19 cellular contexts compared by ENCODE assay signal in the genomic region with DNA sequence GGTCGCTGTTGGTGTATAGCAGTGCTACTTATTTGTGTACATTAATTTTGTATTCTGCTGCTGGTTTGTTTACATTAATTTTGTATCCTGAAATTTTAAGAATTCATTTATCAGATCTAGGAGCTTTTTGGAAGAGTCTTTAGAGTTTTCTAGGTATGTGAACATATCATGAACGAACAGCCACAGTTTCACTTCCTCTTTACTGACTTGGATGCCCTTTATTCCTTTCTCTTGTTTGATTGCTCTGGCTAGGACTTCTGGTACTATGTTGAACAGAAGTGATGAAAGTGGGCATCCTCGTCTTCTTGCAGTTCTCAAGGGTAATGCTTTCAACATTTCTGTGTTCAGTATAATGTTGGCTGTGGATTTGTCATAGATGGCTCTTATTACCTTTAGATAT.
"Had no signal": no experiment of that assay in that cellular context is flagged by ENCODE, and none has a peak within 500 bp of the region (broad histone marks: within the 10 kb centered on the region; RNA-seq: fewer than 3 reads in every experiment).

No MANE protein-coding gene starts in this region.

- ATAC-seq: foreskin keratinocyte; left lobe of liver; lower lobe of right lung; right lobe of liver; stimulated activated memory B cell treated with anti-CD40 and anti-IgM and Interleukin-4, amounts not matched to agents 10 μg/mL and 1 μg/mL and 100 μg/mL, for 72 hours had no signal

- DNase-seq: activated CD4-positive, alpha-beta T cell treated with anti-CD3 and anti-CD28 coated beads, Interleukin-2, amount 10 ng/mL, durations not matched to agents 7 days and 5 days; activated CD4-positive, CD25-positive, alpha-beta regulatory T cell treated with anti-CD3 and anti-CD28 coated beads, Interleukin-2, amount 50 U/mL, for 72 hours; activated gamma-delta T cell treated with Interleukin-2 at 50 U/mL for 16 hours; activated T-cell treated with anti-CD3 and anti-CD28 coated beads, Interleukin-2, amount 50 U/mL, for 1 hour; aorta; central memory CD4-positive, alpha-beta T cell; dermis blood vessel endothelial cell; effector CD8-positive, alpha-beta T cell; foreskin keratinocyte; lower lobe of right lung; naive B cell; occipital lobe; right lobe of liver; stomach; transverse colon; uterus; WERI-Rb-1 had no signal
